ENCODE assay signal across 14 cellular contexts in the genomic region with DNA sequence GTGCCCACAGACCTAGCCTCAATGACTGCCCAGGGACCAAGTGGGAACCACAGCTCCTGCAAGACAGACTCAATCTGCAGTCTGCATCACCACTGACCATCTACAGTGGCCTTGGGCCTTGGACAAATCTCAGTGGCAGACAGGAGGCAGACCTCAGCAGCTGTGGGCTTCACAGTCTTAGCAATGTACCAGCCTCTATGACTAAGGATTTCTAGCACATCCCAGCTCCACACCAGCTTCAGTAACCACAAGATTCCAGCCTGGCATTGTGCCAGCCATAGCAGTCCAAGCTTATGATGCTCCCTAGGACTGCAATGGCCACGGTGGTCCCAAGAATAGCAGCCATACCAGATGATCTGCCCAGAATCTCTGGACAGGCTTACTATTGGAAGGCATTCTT. TPM values are rescaled to one million over a fixed set of nuclear protein-coding genes. Genes with fewer than 3 reads are reported as not detected.
DNase-seq lines count a peak whose midpoint lies in the region; ATAC-seq and TF ChIP-seq lines count a peak whose summit lies in the region.
"Had no signal": no experiment of that assay in that cellular context is flagged by ENCODE, and none has a peak within 500 bp of the region (broad histone marks: within the 10 kb centered on the region; RNA-seq: fewer than 3 reads in every experiment).

No MANE protein-coding gene starts in this region.

- no peak overlapping the region for H3K27ac ChIP-seq in ovary
- H3K27ac ChIP-seq: gastrocnemius medialis, left ventricle myocardium inferior had no signal

- no peak for TF ChIP-seq EP300 in ovary (IDR thresholded peaks at IDR 0.05)

- no peak overlapping the region for H3K9ac ChIP-seq in adipocyte (ENCODE audit: low read length)

- TF ChIP-seq POLR2A in ovary (IDR thresholded peaks at IDR 0.05), result no peak

- intact Hi-C loops in activated T-helper 2 cell treated with anti-CD3 and anti-CD28 coated beads, Interferon-gamma antibody, Interleukin-2, Interleukin-4, amounts not matched to agents 10 μg/mL and 5 μg/mL and 100 μg/mL, durations not matched to agents 14 hours and 24 hours and 36 hours (cut with micrococcal nuclease), result no loop called here
- intact Hi-C loops in ovary (cut with DNase I), result no loop called here

- no peak for ATAC-seq in HG02642 (IDR thresholded peaks at IDR 0.05; ENCODE audit: poor library complexity, unreplicated experiment)
- ATAC-seq: activated T-cell treated with anti-CD3 and anti-CD28 coated beads, Interleukin-2, amount 50 U/mL, for 4 hours; gastrocnemius medialis had no signal

- no peak overlapping the region for H3K4me3 Mint-ChIP-seq in HFFc6
- no peak overlapping the region for H3K4me3 Mint-ChIP-seq in activated T-helper 2 cell treated with anti-CD3 and anti-CD28 coated beads, Interferon-gamma antibody, Interleukin-2, Interleukin-4, amounts not matched to agents 10 μg/mL and 5 μg/mL and 100 μg/mL, durations not matched to agents 14 hours and 24 hours and 36 hours (ENCODE audit: low read depth)
- H3K4me3 Mint-ChIP-seq: activated T-cell treated with anti-CD3 and anti-CD28 coated beads, Interleukin-2, amount 50 U/mL, for 4 hours had no signal

- H3K27me3 Mint-ChIP-seq in HFFc6 (ENCODE audit: insufficient read depth), result no peaks in the 10 kb centered on the region
- peaks cover 2% of the 10 kb centered on the region for H3K27me3 Mint-ChIP-seq in activated T-helper 2 cell treated with anti-CD3 and anti-CD28 coated beads, Interferon-gamma antibody, Interleukin-2, Interleukin-4, amounts not matched to agents 10 μg/mL and 5 μg/mL and 100 μg/mL, durations not matched to agents 14 hours and 24 hours and 36 hours (ENCODE audit: low read depth)

- no peaks in the 10 kb centered on the region for H3K4me1 ChIP-seq in adipocyte (ENCODE audit: control insufficient read depth, insufficient read depth, low read length)
- H3K4me1 ChIP-seq in ovary (ENCODE audit: insufficient read depth), result no peaks in the 10 kb centered on the region
- H3K4me1 ChIP-seq: gastrocnemius medialis, left ventricle myocardium inferior had no signal

- no peaks in the 10 kb centered on the region for H3K9me3 Mint-ChIP-seq in HFFc6
- no peaks in the 10 kb centered on the region for H3K9me3 Mint-ChIP-seq in activated T-helper 2 cell treated with anti-CD3 and anti-CD28 coated beads, Interferon-gamma antibody, Interleukin-2, Interleukin-4, amounts not matched to agents 10 μg/mL and 5 μg/mL and 100 μg/mL, durations not matched to agents 14 hours and 24 hours and 36 hours
- H3K9me3 Mint-ChIP-seq: activated T-cell treated with anti-CD3 and anti-CD28 coated beads, Interleukin-2, amount 50 U/mL, for 4 hours had no signal

- no peaks in the 10 kb centered on the region for H3K36me3 Mint-ChIP-seq in HFFc6 (ENCODE audit: low read depth)
- H3K36me3 Mint-ChIP-seq in activated T-helper 2 cell treated with anti-CD3 and anti-CD28 coated beads, Interferon-gamma antibody, Interleukin-2, Interleukin-4, amounts not matched to agents 10 μg/mL and 5 μg/mL and 100 μg/mL, durations not matched to agents 14 hours and 24 hours and 36 hours (ENCODE audit: low read depth), result no peaks in the 10 kb centered on the region

- H3K27ac Mint-ChIP-seq in HFFc6, result peak overlapping the region; percentile 19
- no peak overlapping the region for H3K27ac Mint-ChIP-seq in activated T-helper 2 cell treated with anti-CD3 and anti-CD28 coated beads, Interferon-gamma antibody, Interleukin-2, Interleukin-4, amounts not matched to agents 10 μg/mL and 5 μg/mL and 100 μg/mL, durations not matched to agents 14 hours and 24 hours and 36 hours

- H3K36me3 ChIP-seq in adipocyte (ENCODE audit: control insufficient read depth, insufficient read depth, low read length, severe bottlenecking) (no peaks in the 10 kb centered on the region), ovary (no peaks in the 10 kb centered on the region)
- H3K36me3 ChIP-seq: gastrocnemius medialis, left ventricle myocardium inferior had no signal

- DNase-seq in AG20443 (ENCODE audit: low spot score) (peak; percentile 24), HFFc6 (peak; percentile 88), adipocyte (ENCODE audit: low read depth) (peak; percentile 24), iris pigment epithelial cell (ENCODE audit: low read depth) (peak; percentile 85), ovary (no peak)
- DNase-seq in activated T-helper 2 cell treated with anti-CD3 and anti-CD28 coated beads, Interferon-gamma antibody, Interleukin-2, Interleukin-4, amounts not matched to agents 10 μg/mL and 5 μg/mL and 100 μg/mL, durations not matched to agents 14 hours and 24 hours and 36 hours (ENCODE audit: low spot score), result no peak
- no peak for DNase-seq in NK-92 treated with Interleukin-12 subunit alpha and Interleukin-12 subunit beta, amount 100 ng/mL, for 24 hours (lab: John Stamatoyannopoulos, UW)
- DNase-seq: activated CD4-positive, CD25-positive, alpha-beta regulatory T cell; activated T-cell treated with anti-CD3 and anti-CD28 coated beads, Interleukin-2, amount 50 U/mL, for 4 hours; Calu3; cerebellar nuclear complex; gastrocnemius medialis; left ventricle myocardium inferior had no signal

- H3K27me3 ChIP-seq in adipocyte (replicated peaks; ENCODE audit: control insufficient read depth, insufficient read depth, low read length) (no peaks in the 10 kb centered on the region), ovary (no peaks in the 10 kb centered on the region)
- H3K27me3 ChIP-seq: gastrocnemius medialis had no signal

- WGBS in ovary, 3 donors, result 53 to 80% (median 77%) methylated on average over 1 of the region's 1 CpG

- H3K4me1 Mint-ChIP-seq in HFFc6 (ENCODE audit: low read depth), result peaks cover 21% of the 10 kb centered on the region
- no peaks in the 10 kb centered on the region for H3K4me1 Mint-ChIP-seq in activated T-helper 2 cell treated with anti-CD3 and anti-CD28 coated beads, Interferon-gamma antibody, Interleukin-2, Interleukin-4, amounts not matched to agents 10 μg/mL and 5 μg/mL and 100 μg/mL, durations not matched to agents 14 hours and 24 hours and 36 hours (ENCODE audit: low read depth)

- TF ChIP-seq CTCF in HFFc6 (IDR thresholded peaks at IDR 0.05) (peak; percentile 52), ovary (IDR thresholded peaks at IDR 0.05) (no peak)

- H3K9me3 ChIP-seq in adipocyte (ENCODE audit: control insufficient read depth, low read length) (no peaks in the 10 kb centered on the region), ovary (no peaks in the 10 kb centered on the region)
- H3K9me3 ChIP-seq: gastrocnemius medialis had no signal

- no peak overlapping the region for H3K4me3 ChIP-seq in adipocyte (ENCODE audit: low read length)
- no peak overlapping the region for H3K4me3 ChIP-seq in ovary
- H3K4me3 ChIP-seq: gastrocnemius medialis, left ventricle myocardium inferior had no signal

RNA-seq across cellular contexts. Expression of gene WDR75, which starts 19.6 kb away (rescaled TPM):
- total RNA-seq in HFFc6 (2021; fragmentation: NEBNext Ultra II Directional; extraction: Animal tissue kit (Norgen Biotek cat#: 25700)), result 10 to 100 TPM; 28.9 to 35.7 (median 31.0) TPM
- total RNA-seq in activated T-helper 2 cell treated with anti-CD3 and anti-CD28 coated beads, Interferon-gamma antibody, Interleukin-2, Interleukin-4, amounts not matched to agents 10 μg/mL and 5 μg/mL and 100 μg/mL, durations not matched to agents 14 hours and 24 hours and 36 hours, result 90.7 and 94.4 TPM in 2 replicates
- total RNA-seq in ovary, result 10 to 100 TPM; 30.4 to 41.3 (median 34.2) TPM
- polyA plus RNA-seq in ovary, result 10 to 100 TPM; 22.8 to 34.2 TPM

Comparison
In these comparisons a context has a peak if more than half of its experiments do, and no peak if none do; other contexts are left out.
1. DNase-seq: peak in AG20443 (single experiment), HFFc6 (single experiment), adipocyte (single experiment) and iris pigment epithelial cell (single experiment); none in activated T-helper 2 cell treated with anti-CD3 and anti-CD28 coated beads, Interferon-gamma antibody, Interleukin-2, Interleukin-4, amounts not matched to agents 10 μg/mL and 5 μg/mL and 100 μg/mL, durations not matched to agents 14 hours and 24 hours and 36 hours (single experiment), NK-92 treated with Interleukin-12 subunit alpha and Interleukin-12 subunit beta, amount 100 ng/mL, for 24 hours (single experiment) and ovary (0 of 5).